ENCODE assay signal across 30 cellular contexts in the genomic region with DNA sequence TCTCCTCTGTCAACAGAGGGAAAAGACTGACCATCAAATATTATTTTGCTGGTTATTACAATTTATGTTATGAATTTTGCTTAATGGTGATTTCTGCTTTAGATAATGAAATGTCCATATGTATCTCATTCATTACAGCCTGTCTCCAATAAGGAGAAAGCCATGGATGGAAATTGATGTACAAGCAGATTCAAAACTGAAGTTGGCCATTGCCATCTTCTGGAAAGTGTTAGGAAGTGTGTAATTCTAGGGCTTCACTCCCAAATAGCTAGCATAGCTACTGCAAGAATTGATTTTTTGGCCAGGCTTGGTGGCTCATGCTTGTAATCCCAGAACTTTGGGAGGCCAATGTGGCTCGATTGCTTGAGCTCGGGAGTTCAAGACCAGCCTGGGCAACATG.
"Had no signal": no experiment of that assay in that cellular context is flagged by ENCODE, and none has a peak within 500 bp of the region (broad histone marks: within the 10 kb centered on the region; RNA-seq: fewer than 3 reads in every experiment).

No MANE protein-coding gene starts in this region.

- H3K27ac ChIP-seq: esophagus squamous epithelium, heart right ventricle, left lung, parathyroid adenoma, psoas muscle, thoracic aorta, tibial nerve, upper lobe of left lung had no signal

- DNase-seq: cortex of kidney; effector memory CD8-positive, alpha-beta T cell; esophagus squamous epithelium; foreskin fibroblast; glutamatergic neuron; heart right ventricle; hippocampal formation; left cardiac atrium; mesenchymal stem cell; mucosa of descending colon; naive B cell; psoas muscle; right cardiac atrium; small intestine; stimulated activated CD4-positive, alpha-beta T cell treated with anti-CD3 and anti-CD28 coated beads, Interleukin-15, amount 100 ng/mL, for 24 hours; stimulated activated CD4-positive, alpha-beta T cell treated with anti-CD3 and anti-CD28 coated beads, Interleukin-2, amount 100 ng/mL, for 48 hours; stimulated activated naive B cell treated with anti-CD40 and anti-IgM and Interleukin-4, amounts not matched to agents 10 μg/mL and 1 μg/mL and 100 μg/mL, for 72 hours; upper lobe of left lung had no signal

- H3K4me3 Mint-ChIP-seq: effector memory CD8-positive, alpha-beta T cell; mesothelial cell of epicardium; naive B cell; natural killer cell treated with Interleukin-12 subunit alpha and Interleukin-12 subunit beta and Interleukin-15 and Interleukin-18, amount 100 ng/mL, for 72 hours; neural crest cell; stimulated activated naive B cell treated with anti-CD40 and anti-IgM and Interleukin-4, amounts not matched to agents 10 μg/mL and 1 μg/mL and 100 μg/mL, for 72 hours; stimulated activated naive CD8-positive, alpha-beta T cell treated with anti-CD3 and anti-CD28 coated beads, Interleukin-15, Interleukin-2, amounts not matched to agents 100 ng/mL and 50 ng/mL, for 24 hours had no signal

- H3K27me3 Mint-ChIP-seq: effector memory CD8-positive, alpha-beta T cell; naive B cell; natural killer cell treated with Interleukin-12 subunit alpha and Interleukin-12 subunit beta and Interleukin-15 and Interleukin-18, amount 100 ng/mL, for 72 hours; stimulated activated naive B cell treated with anti-CD40 and anti-IgM and Interleukin-4, amounts not matched to agents 10 μg/mL and 1 μg/mL and 100 μg/mL, for 72 hours; stimulated activated naive CD8-positive, alpha-beta T cell treated with anti-CD3 and anti-CD28 coated beads, Interleukin-15, Interleukin-2, amounts not matched to agents 100 ng/mL and 50 ng/mL, for 24 hours had no signal

- H2AFZ ChIP-seq: parathyroid adenoma had no signal

- H3K27me3 ChIP-seq: esophagus squamous epithelium, gastroesophageal sphincter, heart right ventricle, left lung, tibial nerve, upper lobe of left lung had no signal

- H3K4me1 Mint-ChIP-seq: mesothelial cell of epicardium; naive B cell; neural crest cell; stimulated activated naive B cell treated with anti-CD40 and anti-IgM and Interleukin-4, amounts not matched to agents 10 μg/mL and 1 μg/mL and 100 μg/mL, for 72 hours had no signal

- H3K9me3 Mint-ChIP-seq: effector memory CD8-positive, alpha-beta T cell; mesothelial cell of epicardium; naive B cell; natural killer cell treated with Interleukin-12 subunit alpha and Interleukin-12 subunit beta and Interleukin-15 and Interleukin-18, amount 100 ng/mL, for 72 hours; neural crest cell; stimulated activated naive B cell treated with anti-CD40 and anti-IgM and Interleukin-4, amounts not matched to agents 10 μg/mL and 1 μg/mL and 100 μg/mL, for 72 hours; stimulated activated naive CD8-positive, alpha-beta T cell treated with anti-CD3 and anti-CD28 coated beads, Interleukin-15, Interleukin-2, amounts not matched to agents 100 ng/mL and 50 ng/mL, for 24 hours had no signal

- H3K79me2 ChIP-seq: parathyroid adenoma had no signal

- ATAC-seq: effector memory CD8-positive, alpha-beta T cell; gastroesophageal sphincter; heart right ventricle; left cardiac atrium; left lung; mucosa of descending colon; natural killer cell treated with Interleukin-12 subunit alpha and Interleukin-12 subunit beta and Interleukin-15 and Interleukin-18, amount 100 ng/mL, for 72 hours; psoas muscle; right cardiac atrium; stimulated activated naive B cell treated with anti-CD40 and anti-IgM and Interleukin-4, amounts not matched to agents 10 μg/mL and 1 μg/mL and 100 μg/mL, for 72 hours had no signal

- H3K27ac Mint-ChIP-seq: mesothelial cell of epicardium; stimulated activated naive B cell treated with anti-CD40 and anti-IgM and Interleukin-4, amounts not matched to agents 10 μg/mL and 1 μg/mL and 100 μg/mL, for 72 hours; stimulated activated naive CD8-positive, alpha-beta T cell treated with anti-CD3 and anti-CD28 coated beads, Interleukin-15, Interleukin-2, amounts not matched to agents 100 ng/mL and 50 ng/mL, for 24 hours had no signal

- FAIRE-seq: endometrium, islet of Langerhans, small intestine, urothelium cell line had no signal

- H3K9ac ChIP-seq: parathyroid adenoma had no signal

- H3K4me3 ChIP-seq: esophagus squamous epithelium, gastroesophageal sphincter, heart right ventricle, left lung, mucosa of descending colon, psoas muscle, thoracic aorta, tibial nerve, upper lobe of left lung had no signal

- H3K9me3 ChIP-seq: esophagus squamous epithelium, gastroesophageal sphincter, heart right ventricle, left lung, mucosa of descending colon, psoas muscle, thoracic aorta, tibial nerve, upper lobe of left lung had no signal

- H3K4me1 ChIP-seq: left lung, parathyroid adenoma, upper lobe of left lung had no signal
